1 cellular context compared by ENCODE assay signal in the genomic region with DNA sequence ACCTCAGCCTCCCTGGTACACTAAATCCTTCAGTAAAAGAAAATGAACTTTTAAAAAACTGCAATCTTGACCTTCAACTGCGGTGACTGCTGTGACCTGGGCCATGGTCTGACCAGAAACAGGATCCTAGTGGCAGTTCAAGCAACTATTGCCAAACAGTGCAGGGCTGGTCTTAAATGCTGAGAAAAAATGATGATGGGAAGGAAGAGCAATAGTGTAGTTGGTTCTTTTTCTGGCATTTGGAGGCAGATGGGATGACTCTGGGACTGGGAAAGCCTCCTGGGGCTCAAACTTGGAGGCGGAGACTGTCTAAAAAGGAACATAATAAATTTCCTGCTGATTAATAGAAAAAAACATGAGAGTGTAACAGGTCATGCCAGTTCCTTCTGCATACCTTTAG.
TF ChIP-seq lines count a peak whose summit lies in the region.

No MANE protein-coding gene starts in this region.

TF ChIP-seq in H1, 55 proteins besides CTCF, POLR2A, EP300 and RAD21:
- no peak for TF ChIP-seq ATF3 (IDR thresholded peaks at IDR 0.05; ENCODE audit: insufficient read depth, low read depth, low read length)
- no peak for TF ChIP-seq SIRT6 (IDR thresholded peaks at IDR 0.05; ENCODE audit: low read length)
- TF ChIP-seq SIN3A (conservative IDR thresholded peaks at IDR 0.05 in 1 of 2, IDR thresholded peaks at IDR 0.05 in 1 of 2; ENCODE audit: low read depth in 1 of 2, low read length in 2 of 2): no peak
